13 cellular contexts compared by ENCODE assay signal in genomic region chr9:91187965-91188344, GRCh38.
DNase-seq lines count a peak whose midpoint lies in the region; ATAC-seq and TF ChIP-seq lines count a peak whose summit lies in the region.
"Had no signal": no experiment of that assay in that cellular context is flagged by ENCODE, and none has a peak within 500 bp of the region (broad histone marks: within the 10 kb centered on the region; RNA-seq: fewer than 3 reads in every experiment).

No MANE protein-coding gene starts in this region.

- H3F3A ChIP-seq in GM23338 (replicated peaks; ENCODE audit: low read depth): no peaks in the 10 kb centered on the region

- TF ChIP-seq CTCF in left ventricle myocardium inferior (IDR thresholded peaks at IDR 0.05; ENCODE audit: borderline replicate concordance) (no peak), transverse colon (IDR thresholded peaks at IDR 0.05) (no peak), GM23338 (conservative IDR thresholded peaks at IDR 0.05; ENCODE audit: low read depth in 2 of 2) (no peak)

- no peak for TF ChIP-seq EP300 in transverse colon (IDR thresholded peaks at IDR 0.05; ENCODE audit: low read depth)

- H3K4me1 ChIP-seq in left ventricle myocardium inferior: peaks cover 37% of the 10 kb centered on the region
- H3K4me1 ChIP-seq in transverse colon: peaks cover 10 to 28% (median 14%) of the 10 kb centered on the region in 4 donors
- peaks cover 8% of the 10 kb centered on the region for H3K4me1 ChIP-seq in GM23338 (ENCODE audit: insufficient read depth)

- in situ Hi-C loops in transverse colon (cut with MboI; ENCODE audit: low pct_ligation_motif_present in 1 of 4, low pct_unique_long_range_greater_than_20kb in 1 of 4, low sequenced_read_pairs in 3 of 4): no loop called here

- no peaks in the 10 kb centered on the region for H4K20me1 ChIP-seq in GM23338 (replicated peaks; ENCODE audit: insufficient read depth)

- H3K27ac ChIP-seq in left ventricle myocardium inferior (replicated peaks) (peak overlapping the region; percentile 69), transverse colon (peak overlapping the region; percentile 10 to 25 (median 13)), GM23338 (ENCODE audit: low read depth) (no peak overlapping the region)
- H3K27ac ChIP-seq: neutrophil had no signal

- H3K27me3 Mint-ChIP-seq in GM23338 (ENCODE audit: insufficient read depth, low read depth, poor library complexity): peaks cover 14% of the 10 kb centered on the region
- H3K27me3 Mint-ChIP-seq: activated naive CD8-positive, alpha-beta T cell treated with anti-CD3 and anti-CD28 coated beads, Interleukin-2, amount 10 ng/mL, durations not matched to agents 7 days and 5 days had no signal

- ATAC-seq in GM23338: no peak

- 73% methylated on average over 2 of the region's 2 CpGs; no CpG with 5 or more reads in 1 of the 2 donors for WGBS in transverse colon (ENCODE audit: low coverage in 1 of 2), 2 donors

- DNase-seq in activated CD8-positive, alpha-beta memory T cell treated with anti-CD3 and anti-CD28 coated beads for 24 hours: peak; percentile 44
- DNase-seq in activated CD8-positive, alpha-beta memory T cell treated with anti-CD3 and anti-CD28 coated beads, Interleukin-2, amount 50 U/mL, for 4 hours: no peak
- DNase-seq in astrocyte of the hippocampus (ENCODE audit: low read depth, low spot score) (peak; percentile 79), left ventricle myocardium inferior (no peak), transverse colon (no peak), NAMALWA (ENCODE audit: low spot score) (no peak), GM23338 (ENCODE audit: low spot score) (no peak), NCI-H128 (lab: John Stamatoyannopoulos, UW; ENCODE audit: unreplicated experiment) (no peak)
- DNase-seq: activated naive CD8-positive, alpha-beta T cell treated with anti-CD3 and anti-CD28 coated beads, Interleukin-2, amount 10 ng/mL, durations not matched to agents 7 days and 5 days; effector CD8-positive, alpha-beta T cell; NCI-H446 treated with DMSO at 0.1 percent for 48 hours had no signal

- peaks cover 7% of the 10 kb centered on the region for H3K9me3 Mint-ChIP-seq in GM23338

- peaks cover 12% of the 10 kb centered on the region; the same call in 2 of the 3 replicates for H3K4me1 Mint-ChIP-seq in GM23338

- H3K4me3 ChIP-seq in left ventricle myocardium inferior: no peak overlapping the region
- no peak overlapping the region for H3K4me3 ChIP-seq in transverse colon
- H3K4me3 ChIP-seq in GM23338: no peak overlapping the region
- H3K4me3 ChIP-seq: tibial nerve had no signal

- intact Hi-C loops in left ventricle myocardium inferior (cut with micrococcal nuclease) (no loop called here), transverse colon (cut with DNase I; ENCODE audit: low total_unique reads) (no loop called here)

- H3K4me2 ChIP-seq in GM23338: no peak overlapping the region

- H3K27me3 ChIP-seq in left ventricle myocardium inferior (ENCODE audit: low read depth) (no peaks in the 10 kb centered on the region), transverse colon (no peaks in the 10 kb centered on the region), GM23338 (ENCODE audit: insufficient read depth) (peaks cover 10% of the 10 kb centered on the region)
- H3K27me3 ChIP-seq: tibial nerve had no signal

- H3K36me3 ChIP-seq in left ventricle myocardium inferior (no peaks in the 10 kb centered on the region), transverse colon (no peaks in the 10 kb centered on the region), GM23338 (ENCODE audit: insufficient read depth) (no peaks in the 10 kb centered on the region)
- H3K36me3 ChIP-seq: neutrophil, tibial nerve had no signal

- H3K79me2 ChIP-seq in GM23338 (replicated peaks; ENCODE audit: insufficient read depth): no peaks in the 10 kb centered on the region

- TF ChIP-seq POLR2A in transverse colon (IDR thresholded peaks at IDR 0.05): no peak

- no peak overlapping the region for H3K27ac Mint-ChIP-seq in GM23338

- no peak overlapping the region for H3K4me3 Mint-ChIP-seq in GM23338
- H3K4me3 Mint-ChIP-seq: activated naive CD8-positive, alpha-beta T cell treated with anti-CD3 and anti-CD28 coated beads, Interleukin-2, amount 10 ng/mL, durations not matched to agents 7 days and 5 days had no signal

- H2AFZ ChIP-seq in GM23338: no peak overlapping the region

- H3K36me3 Mint-ChIP-seq in GM23338 (ENCODE audit: low read depth): no peaks in the 10 kb centered on the region

- H3K9me2 ChIP-seq in GM23338 (ENCODE audit: insufficient read depth): no peaks in the 10 kb centered on the region

- H3K9me3 ChIP-seq in left ventricle myocardium inferior (replicated peaks) (peaks cover 4% of the 10 kb centered on the region), transverse colon (no peaks in the 10 kb centered on the region)
- H3K9me3 ChIP-seq: neutrophil, tibial nerve had no signal

TF ChIP-seq in GM23338, 12 proteins besides CTCF, POLR2A, EP300 and RAD21 (continues in another document):
- TF ChIP-seq ZNF331 (CRISPR knock-in tag; IDR thresholded peaks at IDR 0.05; ENCODE audit: low read depth) (no peak), REST (IDR thresholded peaks at IDR 0.05; ENCODE audit: unreplicated experiment) (no peak), EZH2 (IDR thresholded peaks at IDR 0.05; ENCODE audit: low read depth, unreplicated experiment) (no peak), ETS1 (IDR thresholded peaks at IDR 0.05) (no peak)

Comparison
In these comparisons a context has a peak if more than half of its experiments do, and no peak if none do; other contexts are left out.
1. DNase-seq: peak in activated CD8-positive, alpha-beta memory T cell treated with anti-CD3 and anti-CD28 coated beads for 24 hours (single experiment) and astrocyte of the hippocampus (single experiment); none in activated CD8-positive, alpha-beta memory T cell treated with anti-CD3 and anti-CD28 coated beads, Interleukin-2, amount 50 U/mL, for 4 hours (single experiment), left ventricle myocardium inferior (single experiment), transverse colon (single experiment), NAMALWA (single experiment), GM23338 (single experiment) and NCI-H128 (single experiment).